Comparison of ENCODE assay signal across 8 cellular contexts in the genomic region with DNA sequence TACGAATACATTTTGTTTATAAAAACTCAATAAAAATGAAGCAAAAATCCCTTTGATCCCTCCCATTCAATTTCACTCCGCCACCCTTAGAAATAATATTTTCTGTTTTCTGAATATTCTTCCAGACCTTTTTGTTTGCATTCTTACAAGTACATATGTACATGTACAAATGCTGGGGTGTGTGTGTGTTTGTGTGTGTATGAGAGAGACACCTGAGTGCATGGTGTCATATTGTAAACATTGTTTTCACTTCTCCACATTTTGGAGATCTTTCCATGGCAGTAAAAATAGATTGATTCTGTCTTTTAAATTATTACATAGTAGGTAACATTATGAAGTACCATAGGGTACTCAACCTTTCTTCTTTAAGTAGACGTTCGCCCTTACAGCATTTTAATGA. TPM values are rescaled to one million over a fixed set of nuclear protein-coding genes. Genes with fewer than 3 reads are reported as not detected.
DNase-seq lines count a peak whose midpoint lies in the region; ATAC-seq, FAIRE-seq and TF ChIP-seq lines count a peak whose summit lies in the region.

No MANE protein-coding gene starts in this region.

- no peak overlapping the region for H3K14ac ChIP-seq in H1 (ENCODE audit: insufficient read length)

- POLR2A ChIA-PET in H1 (lab: Charles Lee; ENCODE audit: partially characterized antibody): interaction anchor here (0.7 to 1.7 kb wide), 3 partner anchors 10 to 141 kb away, joined by 3 to 4 read pairs (median 3); no protein-coding TSS in a partner anchor

- no peak overlapping the region for H2BK12ac ChIP-seq in H1 (ENCODE audit: low read depth, low read length)

- H2BK20ac ChIP-seq in H1 (ENCODE audit: low read length): no peak overlapping the region

- no peak for ATAC-seq in HG03571 (IDR thresholded peaks at IDR 0.05; ENCODE audit: unreplicated experiment)
- no peak for ATAC-seq in HG02884 (IDR thresholded peaks at IDR 0.05; ENCODE audit: unreplicated experiment)
- no peak for ATAC-seq in GM18861 (IDR thresholded peaks at IDR 0.05; ENCODE audit: unreplicated experiment)

- peaks cover 9% of the 10 kb centered on the region for H3K23me2 ChIP-seq in H1 (ENCODE audit: low read depth, low read length)

- H3K9me3 ChIP-seq in DOHH2 (ENCODE audit: control insufficient read depth, insufficient read depth, low read length): no peaks in the 10 kb centered on the region
- H3K9me3 ChIP-seq in H1 (ENCODE audit: insufficient read depth in 2 of 2, low read depth in 1 of 2, low read length in 1 of 2): no peaks in the 10 kb centered on the region
- H3K9me3 ChIP-seq in parathyroid adenoma (ENCODE audit: control insufficient read depth, low read length): no peaks in the 10 kb centered on the region

- H3K36me3 ChIP-seq in DOHH2 (ENCODE audit: control insufficient read depth, low read length) (peaks cover 12% of the 10 kb centered on the region), H1 (ENCODE audit: control insufficient read depth in 2 of 4, insufficient read depth in 4 of 4, low read length in 3 of 4) (no peaks in the 10 kb centered on the region), parathyroid adenoma (ENCODE audit: control insufficient read depth, insufficient read depth, low read length) (no peaks in the 10 kb centered on the region)

- TF ChIP-seq RAD21 in H1 (IDR thresholded peaks at IDR 0.05 in 1 of 2, conservative IDR thresholded peaks at IDR 0.05 in 1 of 2; ENCODE audit: low read depth in 2 of 2, low read length in 2 of 2): no peak

- H2AK5ac ChIP-seq in H1 (ENCODE audit: low read depth, low read length): no peak overlapping the region

- TF ChIP-seq CTCF in DOHH2 (IDR thresholded peaks at IDR 0.05; ENCODE audit: low read depth, low read length, poor library complexity, severe bottlenecking) (no peak), H1 (IDR thresholded peaks at IDR 0.05; ENCODE audit: control extremely low read depth in 1 of 3, insufficient read depth in 1 of 3, low read depth in 1 of 3, low read length in 3 of 3) (no peak), parathyroid adenoma (IDR thresholded peaks at IDR 0.05) (no peak)

- H3K4me1 ChIP-seq in DOHH2 (ENCODE audit: control insufficient read depth, low read length) (peaks cover 27% of the 10 kb centered on the region), H1 (replicated peaks in 1 of 4; ENCODE audit: control insufficient read depth in 3 of 4, insufficient read depth in 4 of 4, low read length in 3 of 4) (peaks cover 0 to 4% (median 0%) of the 10 kb centered on the region in 4 experiments; a peak in 2 of 7 replicates), parathyroid adenoma (no peaks in the 10 kb centered on the region)

- no peak overlapping the region for H2BK120ac ChIP-seq in H1 (replicated peaks; ENCODE audit: low read depth, low read length)

- no peak overlapping the region for H2BK15ac ChIP-seq in H1 (ENCODE audit: low read length)

- H3K9me2 ChIP-seq in DOHH2 (replicated peaks; ENCODE audit: control insufficient read depth, low read length): no peaks in the 10 kb centered on the region

- H4K91ac ChIP-seq in H1 (replicated peaks; ENCODE audit: insufficient read length, low read length): no peak overlapping the region

- TF ChIP-seq EP300 in H1 (IDR thresholded peaks at IDR 0.05; ENCODE audit: borderline replicate concordance in 1 of 2, low read depth in 2 of 2, low read length in 2 of 2): no peak

- peaks cover 4% of the 10 kb centered on the region; the same call in 1 of the 2 replicates for H3F3A ChIP-seq in DOHH2 (ENCODE audit: control insufficient read depth, insufficient read depth)

- 54% methylated on average over 4 of the region's 4 CpGs; no CpG with 5 or more reads in 1 of the 2 experiments for WGBS in H1 (ENCODE audit: extremely low coverage in 1 of 2, insufficient coverage in 1 of 2, insufficient read length in 1 of 2, insufficient replicate concordance in 2 of 2, low coverage in 1 of 2, low lambda C conversion rate in 2 of 2, missing lambda C conversion rate in 1 of 2), 2 experiments

- no peak overlapping the region for H3K18ac ChIP-seq in H1 (ENCODE audit: extremely low read depth, low read length)

- H3K4me3 ChIP-seq in DOHH2 (ENCODE audit: low read length) (peak overlapping the region; percentile 87), H1 (ENCODE audit: extremely low read depth in 1 of 4, insufficient read depth in 2 of 4, low read depth in 3 of 4, low read length in 4 of 4) (peak overlapping the region; percentile 90 to 95 (median 92); a peak in 7 of 8 replicates), parathyroid adenoma (ENCODE audit: low read depth, low read length) (peak overlapping the region; percentile 80)

- H3K79me2 ChIP-seq in DOHH2 (ENCODE audit: control insufficient read depth, low read length): peaks cover 90% of the 10 kb centered on the region
- peaks cover 0 to 67% of the 10 kb centered on the region in 2 experiments; a peak in 3 of 4 replicates for H3K79me2 ChIP-seq in H1 (ENCODE audit: control insufficient read depth in 1 of 2, insufficient read depth in 2 of 2, low read length in 2 of 2)
- H3K79me2 ChIP-seq in parathyroid adenoma: peaks cover 9% of the 10 kb centered on the region

- peak overlapping the region; percentile 85 for H3K4me2 ChIP-seq in DOHH2 (ENCODE audit: low read length)
- H3K4me2 ChIP-seq in H1 (ENCODE audit: insufficient read depth in 1 of 2, low read depth in 2 of 2, low read length in 2 of 2): peak overlapping the region; percentile 88 to 95
- peak overlapping the region; percentile 87 for H3K4me2 ChIP-seq in parathyroid adenoma (ENCODE audit: low read length)

- FAIRE-seq in H1 (lab: Jason Lieb, UNC): no peak

- CTCF ChIA-PET in H1 (lab: Charles Lee; ENCODE audit: partially characterized antibody): no interaction called here

- H4K5ac ChIP-seq in H1 (ENCODE audit: insufficient read length, low read depth, low read length): no peak overlapping the region

- no peak overlapping the region for H2AFZ ChIP-seq in H1 (ENCODE audit: low read length)
- H2AFZ ChIP-seq in parathyroid adenoma: no peak overlapping the region

- no peak overlapping the region for H3K56ac ChIP-seq in H1 (replicated peaks; ENCODE audit: insufficient read length, low read depth, low read length)

- no peak overlapping the region for H3K23ac ChIP-seq in H1 (ENCODE audit: insufficient read length)

- H4K8ac ChIP-seq in H1 (ENCODE audit: extremely low read depth, insufficient read depth, low read length): no peak overlapping the region

- TF ChIP-seq POLR2A in H1 (IDR thresholded peaks at IDR 0.05; ENCODE audit: control extremely low read depth in 1 of 2, low read depth in 2 of 2, low read length in 2 of 2): no peak

- H3K27me3 ChIP-seq in DOHH2 (ENCODE audit: control insufficient read depth, low read length) (no peaks in the 10 kb centered on the region), H1 (replicated peaks in 1 of 4; ENCODE audit: control insufficient read depth in 3 of 4, extremely low read depth in 1 of 4, insufficient read depth in 3 of 4, low read length in 3 of 4) (no peaks in the 10 kb centered on the region), parathyroid adenoma (ENCODE audit: control insufficient read depth, insufficient read depth, low read length) (no peaks in the 10 kb centered on the region)

- H2BK5ac ChIP-seq in H1 (ENCODE audit: low read depth, low read length): no peak overlapping the region

- H4K20me1 ChIP-seq in DOHH2 (ENCODE audit: control insufficient read depth, insufficient read depth, low read depth, low read length) (no peaks in the 10 kb centered on the region), H1 (replicated peaks in 1 of 2; ENCODE audit: control insufficient read depth in 1 of 2, insufficient read depth in 2 of 2, low read length in 2 of 2) (no peaks in the 10 kb centered on the region)

- peak overlapping the region; percentile 91 for H3K4ac ChIP-seq in H1 (replicated peaks; ENCODE audit: insufficient read length, low read depth, low read length)

- no peaks in the 10 kb centered on the region for H3K79me1 ChIP-seq in H1 (ENCODE audit: low read depth, low read length)

- peak overlapping the region; percentile 88 for H3K27ac ChIP-seq in DOHH2 (ENCODE audit: low read depth, low read length)
- no peak overlapping the region for H3K27ac ChIP-seq in H1 (ENCODE audit: low read depth, low read length)
- no peak overlapping the region for H3K27ac ChIP-seq in parathyroid adenoma

- no peak overlapping the region; a peak in 1 of 7 replicates for H3K9ac ChIP-seq in H1 (replicated peaks in 1 of 4; ENCODE audit: extremely low read depth in 1 of 4, low read depth in 3 of 4, low read length in 3 of 4)
- H3K9ac ChIP-seq in parathyroid adenoma: no peak overlapping the region

- DNase-seq in NCI-H526 (lab: John Stamatoyannopoulos, UW): peak; percentile 38 to 40
- DNase-seq in H1 (ENCODE audit: low read depth in 1 of 2, low spot score in 2 of 2): no peak
- no peak for DNase-seq in EL

RNA-seq across cellular contexts. Expression of gene MPC2, which starts 1.2 kb away (rescaled TPM):
- total RNA-seq in H1 (2021; fragmentation: NEBNext Ultra II Directional; extraction: Animal tissue kit (Norgen Biotek cat#: 25700)): 40.6 and 40.9 TPM in 2 replicates
- polyA plus RNA-seq in H1 (2011; rRNA removed): 14.9 and 18.6 TPM in 2 replicates
- 18.1 TPM for polyA plus RNA-seq in H1 (2011; cell fraction: cytosol; rRNA removed)
- 9.5 TPM for polyA plus RNA-seq in H1 (2011; cell fraction: nucleus; rRNA removed)
- 18.7 to 28.7 TPM (median 20.8 TPM) in 4 replicates for polyA plus RNA-seq in H1 (2012, experiment 1 of 2)
- 47.3 TPM for polyA plus RNA-seq in H1 (2012, experiment 2 of 2)
- 33.2 TPM for polyA plus RNA-seq in H1 (2013, experiment 1 of 2)
- 36.0 TPM for polyA plus RNA-seq in H1 (2013, experiment 2 of 2)
- 4.4 and 5.5 TPM in 2 replicates for polyA minus RNA-seq in H1 (2011; rRNA and poly(A)+ RNA removed)
- 8.1 TPM for polyA minus RNA-seq in H1 (2011; cell fraction: cytosol; rRNA and poly(A)+ RNA removed)
- 5.5 TPM for polyA minus RNA-seq in H1 (2011; cell fraction: nucleus; rRNA and poly(A)+ RNA removed)

RNA-seq across cellular contexts. Expression of gene DCAF6, which starts 1.6 kb away (rescaled TPM):
- total RNA-seq in H1 (2021; fragmentation: NEBNext Ultra II Directional; extraction: Animal tissue kit (Norgen Biotek cat#: 25700)): 16.5 and 17.4 TPM in 2 replicates
- polyA plus RNA-seq in H1 (2011; rRNA removed): 10.0 and 12.3 TPM in 2 replicates
- 15.3 TPM for polyA plus RNA-seq in H1 (2011; cell fraction: cytosol; rRNA removed)
- polyA plus RNA-seq in H1 (2011; cell fraction: nucleus; rRNA removed): 8.2 TPM
- polyA plus RNA-seq in H1 (2012, experiment 1 of 2): 8.4 to 13.3 TPM (median 11.4 TPM) in 4 replicates
- polyA plus RNA-seq in H1 (2012, experiment 2 of 2): 0.98 TPM
- polyA plus RNA-seq in H1 (2013, experiment 1 of 2): 9.6 TPM
- 10.4 TPM for polyA plus RNA-seq in H1 (2013, experiment 2 of 2)
- 45.0 and 52.8 TPM in 2 replicates for polyA minus RNA-seq in H1 (2011; rRNA and poly(A)+ RNA removed)
- 17.0 TPM for polyA minus RNA-seq in H1 (2011; cell fraction: cytosol; rRNA and poly(A)+ RNA removed)
- polyA minus RNA-seq in H1 (2011; cell fraction: nucleus; rRNA and poly(A)+ RNA removed): 58.0 TPM

RNA-seq across cellular contexts. Expression of gene ADCY10, which starts 24.1 kb away (rescaled TPM):
- not detected in 2 replicates for total RNA-seq in H1 (2021; fragmentation: NEBNext Ultra II Directional; extraction: Animal tissue kit (Norgen Biotek cat#: 25700))
- 0.02 TPM in 1 of 2 replicates, not detected in the other for polyA plus RNA-seq in H1 (2011; rRNA removed)
- polyA plus RNA-seq in H1 (2011; cell fraction: cytosol; rRNA removed): not detected
- not detected for polyA plus RNA-seq in H1 (2011; cell fraction: nucleus; rRNA removed)
- polyA plus RNA-seq in H1 (2012, experiment 1 of 2): 0.04 TPM in 1 of 4 replicates, not detected in the others
- polyA plus RNA-seq in H1 (2012, experiment 2 of 2): not detected
- polyA plus RNA-seq in H1 (2013, experiment 1 of 2): 0.12 TPM
- 0.11 TPM for polyA plus RNA-seq in H1 (2013, experiment 2 of 2)
- 0.37 TPM in 1 of 2 replicates, not detected in the other for polyA minus RNA-seq in H1 (2011; rRNA and poly(A)+ RNA removed)
- not detected for polyA minus RNA-seq in H1 (2011; cell fraction: cytosol; rRNA and poly(A)+ RNA removed)
- not detected for polyA minus RNA-seq in H1 (2011; cell fraction: nucleus; rRNA and poly(A)+ RNA removed)

Comparison
In these comparisons a context has a peak if more than half of its experiments do, and no peak if none do; other contexts are left out.
1. DNase-seq: peak in NCI-H526 (2 of 2); none in H1 (0 of 2) and EL (single experiment).
2. Peak in every context shown above with its lines, with median percentiles within 50 percentile points of each other: H3K4me2 ChIP-seq and H3K4me3 ChIP-seq.